10 cellular contexts compared by ENCODE assay signal in the genomic region with DNA sequence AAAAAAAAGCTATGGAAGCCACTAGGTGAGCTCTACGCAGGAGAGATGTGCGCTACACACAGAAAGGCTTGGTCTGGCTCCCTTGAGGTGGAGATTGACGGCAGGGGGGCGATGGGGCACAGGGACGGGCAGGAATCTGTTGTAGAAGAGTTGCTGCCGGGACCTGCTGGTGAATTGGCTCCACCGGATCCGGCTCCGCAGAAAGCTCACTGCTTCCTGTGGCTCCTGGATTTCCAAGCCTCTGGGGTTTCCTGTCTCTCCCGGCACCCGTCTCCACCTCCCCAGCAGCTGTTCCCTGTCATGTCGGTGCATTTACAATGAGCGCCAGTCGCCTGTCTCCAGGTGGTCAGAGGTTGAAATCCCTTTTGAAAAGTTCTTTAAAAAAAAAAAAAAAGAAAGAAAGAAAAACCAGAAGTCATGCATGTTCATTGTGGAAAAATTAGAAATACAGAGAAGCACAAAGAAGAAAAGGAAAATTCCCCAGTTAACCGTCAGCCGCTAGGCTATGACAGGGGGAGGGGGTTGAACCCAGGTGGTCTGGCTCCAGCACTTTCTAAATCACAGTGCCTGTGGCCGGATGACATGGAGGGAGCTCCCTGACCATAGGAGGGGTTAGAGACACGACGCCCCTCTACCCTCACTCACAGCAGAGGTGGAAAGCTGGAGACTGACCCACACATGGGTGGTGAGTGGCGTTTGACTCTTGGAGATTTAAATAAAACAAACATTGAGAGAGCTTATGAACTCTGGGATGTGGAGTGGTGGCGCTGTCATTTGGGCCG. TPM values are rescaled to one million over a fixed set of nuclear protein-coding genes. Genes with fewer than 3 reads are reported as not detected.
DNase-seq lines count a peak whose midpoint lies in the region; ATAC-seq, FAIRE-seq and TF ChIP-seq lines count a peak whose summit lies in the region.
"Had no signal": no experiment of that assay in that cellular context is flagged by ENCODE, and none has a peak within 500 bp of the region (broad histone marks: within the 10 kb centered on the region; RNA-seq: fewer than 3 reads in every experiment).

No MANE protein-coding gene starts in this region.

- no peaks in the 10 kb centered on the region for H3K36me3 Mint-ChIP-seq in glutamatergic neuron (ENCODE audit: unreplicated experiment)

- DNase-seq in HCEC 1CT (peak; percentile 39), NCI-H2227 (lab: John Stamatoyannopoulos, UW; ENCODE audit: unreplicated experiment) (peak; percentile 47), glutamatergic neuron (peak; percentile 38), osteoblast (ENCODE audit: insufficient read length, low spot score, missing footprints) (peak; percentile 34), frontal cortex (ENCODE audit: low spot score in 2 of 2) (no peak)
- DNase-seq: activated CD8-positive, alpha-beta T cell treated with anti-CD3 and anti-CD28 coated beads, Interleukin-2, amount 10 ng/mL, durations not matched to agents 7 days and 5 days; GDM1 had no signal

- H3K4me1 ChIP-seq in osteoblast (ENCODE audit: insufficient read depth, low read length) = no peaks in the 10 kb centered on the region
- H3K4me1 ChIP-seq: gastroesophageal sphincter had no signal

- peaks cover 40% of the 10 kb centered on the region for H3K4me1 Mint-ChIP-seq in glutamatergic neuron (ENCODE audit: low read depth, unreplicated experiment)

- TF ChIP-seq CTCF in glutamatergic neuron (IDR thresholded peaks at IDR 0.05; ENCODE audit: partially characterized antibody, unreplicated experiment) (no peak), osteoblast (IDR thresholded peaks at IDR 0.05; ENCODE audit: extremely low read depth, low read depth, low read length) (no peak)

- peak overlapping the region; percentile 52 for H3K4me3 Mint-ChIP-seq in glutamatergic neuron (ENCODE audit: unreplicated experiment)
- H3K4me3 Mint-ChIP-seq: activated CD8-positive, alpha-beta T cell treated with anti-CD3 and anti-CD28 coated beads, Interleukin-2, amount 10 ng/mL, durations not matched to agents 7 days and 5 days had no signal

- peaks cover 18% of the 10 kb centered on the region for H3K27me3 ChIP-seq in osteoblast (ENCODE audit: insufficient read depth, low read length)

- H3K27ac ChIP-seq in osteoblast (ENCODE audit: low read depth, low read length) = no peak overlapping the region
- H3K27ac ChIP-seq: gastroesophageal sphincter had no signal

- ATAC-seq in GM21515 (IDR thresholded peaks at IDR 0.05; ENCODE audit: unreplicated experiment) (no peak), HG03442 (IDR thresholded peaks at IDR 0.05; ENCODE audit: unreplicated experiment) (no peak)
- ATAC-seq: activated CD8-positive, alpha-beta T cell treated with anti-CD3 and anti-CD28 coated beads, Interleukin-2, amount 10 ng/mL, durations not matched to agents 7 days and 5 days; gastroesophageal sphincter had no signal

- H3K4me2 ChIP-seq in osteoblast (ENCODE audit: insufficient read depth, low read length) = no peak overlapping the region

- peak overlapping the region; percentile 40 for H3K27ac Mint-ChIP-seq in glutamatergic neuron (ENCODE audit: unreplicated experiment)
- H3K27ac Mint-ChIP-seq: activated CD8-positive, alpha-beta T cell treated with anti-CD3 and anti-CD28 coated beads, Interleukin-2, amount 10 ng/mL, durations not matched to agents 7 days and 5 days had no signal

- H3K4me3 ChIP-seq in osteoblast (ENCODE audit: insufficient read depth, low read length) = no peak overlapping the region
- H3K4me3 ChIP-seq: gastroesophageal sphincter had no signal

- H3K9me3 ChIP-seq in osteoblast (ENCODE audit: low read depth, low read length) = no peaks in the 10 kb centered on the region
- H3K9me3 ChIP-seq: gastroesophageal sphincter had no signal

- H4K20me1 ChIP-seq in osteoblast (ENCODE audit: insufficient read depth, low read length) = peaks cover 3% of the 10 kb centered on the region

- no peaks in the 10 kb centered on the region for H3K36me3 ChIP-seq in osteoblast (ENCODE audit: insufficient read depth, low read length)
- H3K36me3 ChIP-seq: gastroesophageal sphincter had no signal

- H2AFZ ChIP-seq in osteoblast (ENCODE audit: low read length) = no peak overlapping the region

- no peaks in the 10 kb centered on the region for H3K79me2 ChIP-seq in osteoblast (ENCODE audit: insufficient read depth, low read length)

- no peak for FAIRE-seq in frontal cortex (lab: Jason Lieb, UNC)

- peaks cover 3% of the 10 kb centered on the region for H3K27me3 Mint-ChIP-seq in glutamatergic neuron (ENCODE audit: unreplicated experiment)

- peaks cover 5% of the 10 kb centered on the region for H3K9me3 Mint-ChIP-seq in glutamatergic neuron (ENCODE audit: unreplicated experiment)

RNA-seq across cellular contexts. Expression of a gene that starts 20.8 kb away (rescaled TPM):
- total RNA-seq in glutamatergic neuron (ENCODE audit: unreplicated experiment) (18.1 TPM), osteoblast (0.29 and 0.36 TPM in 2 replicates), frontal cortex (2.9 TPM)

Comparison
In these comparisons a context has a peak if more than half of its experiments do, and no peak if none do; other contexts are left out.
1. DNase-seq: peak in HCEC 1CT (single experiment), NCI-H2227 (single experiment), glutamatergic neuron (single experiment) and osteoblast (single experiment); none in frontal cortex (0 of 2).